22 cellular contexts compared by ENCODE assay signal in genomic region chr7:44197487-44197886, GRCh38. TPM values are rescaled to one million over a fixed set of nuclear protein-coding genes. Genes with fewer than 3 reads are reported as not detected.
A peak's percentile ranks its signal among the peaks of the same experiment; 100 is the strongest.
DNase-seq lines count a peak whose midpoint lies in the region; ATAC-seq, FAIRE-seq and TF ChIP-seq lines count a peak whose summit lies in the region.
"Had no signal": no experiment of that assay in that cellular context is flagged by ENCODE, and none has a peak within 500 bp of the region (broad histone marks: within the 10 kb centered on the region; RNA-seq: fewer than 3 reads in every experiment).

No MANE protein-coding gene starts in this region.

- H3K4me3 Mint-ChIP-seq in neural progenitor cell, result peak overlapping the region; percentile 17
- no peak overlapping the region for H3K4me3 Mint-ChIP-seq in T-helper 17 cell
- H3K4me3 Mint-ChIP-seq: CD4-positive, alpha-beta memory T cell; GM23338; HFFc6 had no signal

- no peak overlapping the region for H2BK5ac ChIP-seq in H1 (ENCODE audit: low read depth, low read length)

- intact Hi-C loops in sciatic nerve (cut with DNase I), result no loop called here

- H3K9me3 ChIP-seq in RWPE2 (ENCODE audit: severe bottlenecking) (no peaks in the 10 kb centered on the region), H1 (ENCODE audit: insufficient read depth in 2 of 2, low read depth in 1 of 2, low read length in 1 of 2) (no peaks in the 10 kb centered on the region), neural progenitor cell (ENCODE audit: low read depth) (no peaks in the 10 kb centered on the region), T-helper 17 cell (ENCODE audit: control insufficient read depth, low read length, poor library complexity, severe bottlenecking) (no peaks in the 10 kb centered on the region)
- H3K9me3 ChIP-seq: Caco-2 had no signal

- H3F3A ChIP-seq in neural progenitor cell (ENCODE audit: low read depth), result peaks cover 3% of the 10 kb centered on the region

- no peak overlapping the region for H3K27ac Mint-ChIP-seq in neural progenitor cell
- no peak overlapping the region for H3K27ac Mint-ChIP-seq in T-helper 17 cell
- H3K27ac Mint-ChIP-seq: CD4-positive, alpha-beta memory T cell; GM23338; HFFc6 had no signal

- H3K79me2 ChIP-seq in H1 (ENCODE audit: control insufficient read depth in 1 of 2, insufficient read depth in 2 of 2, low read length in 2 of 2), result peaks cover 6 to 12% of the 10 kb centered on the region in 2 experiments; a peak in 3 of 4 replicates
- H3K79me2 ChIP-seq in neural progenitor cell (ENCODE audit: low read depth), result peaks cover 16% of the 10 kb centered on the region

- H2BK15ac ChIP-seq in H1 (ENCODE audit: low read length), result no peak overlapping the region

- H4K91ac ChIP-seq in H1 (replicated peaks; ENCODE audit: insufficient read length, low read length), result no peak overlapping the region

- H3K27me3 Mint-ChIP-seq in neural progenitor cell (ENCODE audit: insufficient read depth, low read depth) (no peaks in the 10 kb centered on the region), T-helper 17 cell (peaks cover 27% of the 10 kb centered on the region)

- H3K36me3 Mint-ChIP-seq in neural progenitor cell, result no peaks in the 10 kb centered on the region
- H3K36me3 Mint-ChIP-seq in T-helper 17 cell (ENCODE audit: low read depth), result no peaks in the 10 kb centered on the region

- H3K4me1 ChIP-seq in RWPE2 (ENCODE audit: insufficient read depth, poor library complexity, severe bottlenecking) (peaks cover 5% of the 10 kb centered on the region), H1 (replicated peaks in 1 of 4; ENCODE audit: control insufficient read depth in 3 of 4, insufficient read depth in 4 of 4, low read length in 3 of 4) (peaks cover 0 to 2% (median 0%) of the 10 kb centered on the region in 4 experiments; a peak in 1 of 7 replicates), neural progenitor cell (peaks cover 9% of the 10 kb centered on the region)

- no peak for TF ChIP-seq EP300 in H1 (IDR thresholded peaks at IDR 0.05; ENCODE audit: borderline replicate concordance in 1 of 2, low read depth in 2 of 2, low read length in 2 of 2)

- 85 to 100% methylated on average over 2 to 7 of the region's 7 CpGs for WGBS in H1 (ENCODE audit: extremely low coverage in 1 of 2, insufficient coverage in 1 of 2, insufficient read length in 1 of 2, insufficient replicate concordance in 2 of 2, low coverage in 1 of 2, low lambda C conversion rate in 2 of 2, missing lambda C conversion rate in 1 of 2), 2 experiments

- ATAC-seq in RWPE2 (ENCODE audit: low read depth) (no peak), sciatic nerve (no peak), T-helper 17 cell (no peak), HG02678 (IDR thresholded peaks at IDR 0.05; ENCODE audit: unreplicated experiment) (no peak)
- ATAC-seq: GM12878, GM23338 had no signal

- no peak overlapping the region for H2BK20ac ChIP-seq in H1 (ENCODE audit: low read length)

- H3K4ac ChIP-seq in H1 (replicated peaks; ENCODE audit: insufficient read length, low read depth, low read length), result no peak overlapping the region

- H3K4me2 ChIP-seq in H1 (ENCODE audit: insufficient read depth in 1 of 2, low read depth in 2 of 2, low read length in 2 of 2) (no peak overlapping the region), neural progenitor cell (no peak overlapping the region)
- H3K4me2 ChIP-seq: GM23338 had no signal

- 0 out of 2 replicates have a peak, but pooled peaks cover 4% of the 10 kb centered on the region for H3K23me2 ChIP-seq in H1 (ENCODE audit: low read depth, low read length)

- H3K27ac ChIP-seq in RWPE2 (ENCODE audit: poor library complexity, severe bottlenecking) (no peak overlapping the region), H1 (ENCODE audit: low read depth, low read length) (no peak overlapping the region), neural progenitor cell (no peak overlapping the region)

- POLR2A ChIA-PET in H1 (lab: Charles Lee; ENCODE audit: partially characterized antibody), result interaction anchor here (0.9 kb wide), 1 partner anchor 21 kb away, joined by 3 read pairs; no protein-coding TSS in a partner anchor

- FAIRE-seq in H1 (lab: Jason Lieb, UNC), result no peak
- FAIRE-seq: G401.6, GM12878, GM18507, H54 had no signal

- H2AFZ ChIP-seq in H1 (ENCODE audit: low read length), result no peak overlapping the region
- no peak overlapping the region for H2AFZ ChIP-seq in neural progenitor cell (replicated peaks)
- H2AFZ ChIP-seq: GM23338 had no signal

- no peaks in the 10 kb centered on the region for H3K27me3 ChIP-seq in RWPE2 (ENCODE audit: insufficient read depth, poor library complexity, severe bottlenecking)
- H3K27me3 ChIP-seq in H1 (replicated peaks in 1 of 4; ENCODE audit: control insufficient read depth in 3 of 4, extremely low read depth in 1 of 4, insufficient read depth in 3 of 4, low read length in 3 of 4), result peaks cover 0 to 3% (median under 1%) of the 10 kb centered on the region in 4 experiments; a peak in 2 of 7 replicates
- peaks cover 17% of the 10 kb centered on the region for H3K27me3 ChIP-seq in neural progenitor cell

- H4K20me1 ChIP-seq in H1 (replicated peaks in 1 of 2; ENCODE audit: control insufficient read depth in 1 of 2, insufficient read depth in 2 of 2, low read length in 2 of 2), result peaks cover 0 to 3% of the 10 kb centered on the region in 2 experiments
- H4K20me1 ChIP-seq in neural progenitor cell (ENCODE audit: low read depth), result peaks cover 11% of the 10 kb centered on the region

- no peak overlapping the region for H3K56ac ChIP-seq in H1 (replicated peaks; ENCODE audit: insufficient read length, low read depth, low read length)

- TF ChIP-seq POLR2A in H1 (IDR thresholded peaks at IDR 0.05; ENCODE audit: control extremely low read depth in 1 of 2, low read depth in 2 of 2, low read length in 2 of 2), result no peak

- no peak for TF ChIP-seq RAD21 in H1 (IDR thresholded peaks at IDR 0.05 in 1 of 2, conservative IDR thresholded peaks at IDR 0.05 in 1 of 2; ENCODE audit: low read depth in 2 of 2, low read length in 2 of 2)

- H3K4me1 Mint-ChIP-seq in neural progenitor cell, result peaks cover 12% of the 10 kb centered on the region
- peaks cover 10% of the 10 kb centered on the region for H3K4me1 Mint-ChIP-seq in T-helper 17 cell

- H3K9me3 Mint-ChIP-seq in neural progenitor cell, result no peaks in the 10 kb centered on the region
- H3K9me3 Mint-ChIP-seq: CD4-positive, alpha-beta memory T cell; GM23338; HFFc6 had no signal

- H3K36me3 ChIP-seq in RWPE2 (ENCODE audit: low read depth) (0 out of 2 replicates have a peak, but pooled peaks cover 3% of the 10 kb centered on the region), H1 (ENCODE audit: control insufficient read depth in 2 of 4, insufficient read depth in 4 of 4, low read length in 3 of 4) (no peaks in the 10 kb centered on the region), neural progenitor cell (no peaks in the 10 kb centered on the region)
- H3K36me3 ChIP-seq: HAP-1 had no signal

- H3K23ac ChIP-seq in H1 (ENCODE audit: insufficient read length), result no peak overlapping the region

- no peak overlapping the region for H3K18ac ChIP-seq in H1 (ENCODE audit: extremely low read depth, low read length)

- H3K14ac ChIP-seq in H1 (ENCODE audit: insufficient read length), result no peak overlapping the region

- H3K4me3 ChIP-seq in RWPE2 (ENCODE audit: severe bottlenecking) (no peak overlapping the region), H1 (ENCODE audit: extremely low read depth in 1 of 4, insufficient read depth in 2 of 4, low read depth in 3 of 4, low read length in 4 of 4) (no peak overlapping the region), neural progenitor cell (no peak overlapping the region)
- H3K4me3 ChIP-seq: GM12878, GM23338, HAP-1 had no signal

- no peak overlapping the region for H4K8ac ChIP-seq in H1 (ENCODE audit: extremely low read depth, insufficient read depth, low read length)

- H2AK5ac ChIP-seq in H1 (ENCODE audit: low read depth, low read length), result no peak overlapping the region

- CTCF ChIA-PET in H1 (lab: Charles Lee; ENCODE audit: partially characterized antibody), result interaction anchor here (0.7 to 4.2 kb wide), 12 partner anchors 21 to 125 kb away, joined by 3 to 45 read pairs (median 5); partner anchors contain the start of gene POLD2

- H4K5ac ChIP-seq in H1 (ENCODE audit: insufficient read length, low read depth, low read length), result no peak overlapping the region

- H2BK12ac ChIP-seq in H1 (ENCODE audit: low read depth, low read length), result no peak overlapping the region

- H3K9ac ChIP-seq in H1 (replicated peaks in 1 of 4; ENCODE audit: extremely low read depth in 1 of 4, low read depth in 3 of 4, low read length in 3 of 4) (no peak overlapping the region), neural progenitor cell (no peak overlapping the region)

- no peaks in the 10 kb centered on the region; the same call in none of the 2 replicates for H3K79me1 ChIP-seq in H1 (ENCODE audit: low read depth, low read length)

- no peak for TF ChIP-seq CTCF in RWPE2 (IDR thresholded peaks at IDR 0.05; ENCODE audit: poor library complexity, severe bottlenecking)
- TF ChIP-seq CTCF in H1 (IDR thresholded peaks at IDR 0.05; ENCODE audit: control extremely low read depth in 1 of 3, insufficient read depth in 1 of 3, low read depth in 1 of 3, low read length in 3 of 3), result no peak
- TF ChIP-seq CTCF in neural progenitor cell (IDR thresholded peaks at IDR 0.05), result no peak

- H2BK120ac ChIP-seq in H1 (replicated peaks; ENCODE audit: low read depth, low read length), result no peak overlapping the region

- peak; percentile 6 for DNase-seq in RWPE2 (ENCODE audit: low spot score)
- no peak for DNase-seq in H1 (ENCODE audit: low read depth in 1 of 2, low spot score in 2 of 2)
- no peak for DNase-seq in neural progenitor cell (ENCODE audit: low spot score)
- peak; percentile 17 for DNase-seq in sciatic nerve (ENCODE audit: low spot score)
- DNase-seq in T-helper 17 cell, result no peak
- DNase-seq in NCI-H128 (lab: John Stamatoyannopoulos, UW; ENCODE audit: unreplicated experiment), result no peak
- no peak for DNase-seq in COR-L47 (lab: John Stamatoyannopoulos, UW)
- DNase-seq: C1 segment of cervical spinal cord; CD4-positive, alpha-beta memory T cell; DMS153; DND-41; HFFc6 had no signal

RNA-seq across cellular contexts. Expression of gene YKT6, which starts 3.3 kb away (rescaled TPM):
- total RNA-seq in H1 (2021; fragmentation: NEBNext Ultra II Directional; extraction: Animal tissue kit (Norgen Biotek cat#: 25700)), result 103 and 108 TPM in 2 replicates
- 75.3 and 86.9 TPM in 2 replicates for polyA plus RNA-seq in H1 (2011; rRNA removed)
- polyA plus RNA-seq in H1 (2011; cell fraction: cytosol; rRNA removed), result 100 TPM
- polyA plus RNA-seq in H1 (2011; cell fraction: nucleus; rRNA removed), result 111 TPM
- polyA plus RNA-seq in H1 (2012, experiment 1 of 2), result 87.6 to 97.6 TPM (median 91.7 TPM) in 4 replicates
- 83.3 TPM for polyA plus RNA-seq in H1 (2012, experiment 2 of 2)
- polyA plus RNA-seq in H1 (2013, experiment 1 of 2), result 64.5 TPM
- polyA plus RNA-seq in H1 (2013, experiment 2 of 2), result 68.0 TPM
- 91.6 and 96.9 TPM in 2 replicates for polyA minus RNA-seq in H1 (2011; rRNA and poly(A)+ RNA removed)
- polyA minus RNA-seq in H1 (2011; cell fraction: cytosol; rRNA and poly(A)+ RNA removed), result 38.1 TPM
- polyA minus RNA-seq in H1 (2011; cell fraction: nucleus; rRNA and poly(A)+ RNA removed), result 51.1 TPM
- total RNA-seq in neural progenitor cell (ENCODE audit: low replicate concordance), result 43.8 and 69.2 TPM in 2 replicates
- 51.2 TPM for total RNA-seq in sciatic nerve
- 10 to 100 TPM; 68.2 to 68.9 TPM for total RNA-seq in T-helper 17 cell

RNA-seq across cellular contexts. Expression of gene GCK, which starts 8.2 kb away (rescaled TPM):
- 4.1 and 4.9 TPM in 2 replicates for total RNA-seq in H1 (2021; fragmentation: NEBNext Ultra II Directional; extraction: Animal tissue kit (Norgen Biotek cat#: 25700))
- polyA plus RNA-seq in H1 (2011; rRNA removed), result 2.4 and 4.3 TPM in 2 replicates
- 3.8 TPM for polyA plus RNA-seq in H1 (2011; cell fraction: cytosol; rRNA removed)
- polyA plus RNA-seq in H1 (2011; cell fraction: nucleus; rRNA removed), result 3.8 TPM
- polyA plus RNA-seq in H1 (2012, experiment 1 of 2), result 1.9 to 3.7 TPM (median 3.2 TPM) in 4 replicates
- polyA plus RNA-seq in H1 (2012, experiment 2 of 2), result 3.3 TPM
- 3.1 TPM for polyA plus RNA-seq in H1 (2013, experiment 1 of 2)
- 3.0 TPM for polyA plus RNA-seq in H1 (2013, experiment 2 of 2)
- polyA minus RNA-seq in H1 (2011; rRNA and poly(A)+ RNA removed), result 0.71 and 1.2 TPM in 2 replicates
- polyA minus RNA-seq in H1 (2011; cell fraction: cytosol; rRNA and poly(A)+ RNA removed), result 2.1 TPM
- polyA minus RNA-seq in H1 (2011; cell fraction: nucleus; rRNA and poly(A)+ RNA removed), result 2.0 TPM
- total RNA-seq in neural progenitor cell (ENCODE audit: low replicate concordance) (0.15 TPM in 1 of 2 replicates, not detected in the other), sciatic nerve (1.9 TPM), T-helper 17 cell (under 1 TPM in 1 of 2 donors, not detected in 1; 0.45 TPM)
- total RNA-seq: A172, A673, Caco-2, GM12878 had no signal

RNA-seq across cellular contexts. Expression of gene MYL7, which starts 56.4 kb away (rescaled TPM):
- total RNA-seq in H1 (2021; fragmentation: NEBNext Ultra II Directional; extraction: Animal tissue kit (Norgen Biotek cat#: 25700)), result 3.3 and 3.6 TPM in 2 replicates
- polyA plus RNA-seq in H1 (2011; rRNA removed), result 1.4 and 3.4 TPM in 2 replicates
- polyA plus RNA-seq in H1 (2011; cell fraction: cytosol; rRNA removed), result 1.8 TPM
- 3.0 TPM for polyA plus RNA-seq in H1 (2011; cell fraction: nucleus; rRNA removed)
- 2.1 to 4.1 TPM (median 2.5 TPM) in 4 replicates for polyA plus RNA-seq in H1 (2012, experiment 1 of 2)
- 8.2 TPM for polyA plus RNA-seq in H1 (2012, experiment 2 of 2)
- 1.8 TPM for polyA plus RNA-seq in H1 (2013, experiment 1 of 2)
- 2.9 TPM for polyA plus RNA-seq in H1 (2013, experiment 2 of 2)
- 2.1 and 3.8 TPM in 2 replicates for polyA minus RNA-seq in H1 (2011; rRNA and poly(A)+ RNA removed)
- not detected for polyA minus RNA-seq in H1 (2011; cell fraction: cytosol; rRNA and poly(A)+ RNA removed)
- polyA minus RNA-seq in H1 (2011; cell fraction: nucleus; rRNA and poly(A)+ RNA removed), result not detected
- total RNA-seq in neural progenitor cell (ENCODE audit: low replicate concordance) (not detected in 2 replicates), sciatic nerve (not detected), T-helper 17 cell (not detected)
- total RNA-seq: A172; A673; CD4-positive, alpha-beta memory T cell; GM12878; GM23338 had no signal
- polyA plus RNA-seq: CD4-positive, alpha-beta memory T cell had no signal

Comparison
In these comparisons a context has a peak if more than half of its experiments do, and no peak if none do; other contexts are left out.
1. DNase-seq: peak in RWPE2 (single experiment) and sciatic nerve (single experiment); none in H1 (0 of 2), neural progenitor cell (single experiment), T-helper 17 cell (0 of 3), NCI-H128 (single experiment) and COR-L47 (single experiment).